ENCODE assay signal across 9 cellular contexts in the genomic region with DNA sequence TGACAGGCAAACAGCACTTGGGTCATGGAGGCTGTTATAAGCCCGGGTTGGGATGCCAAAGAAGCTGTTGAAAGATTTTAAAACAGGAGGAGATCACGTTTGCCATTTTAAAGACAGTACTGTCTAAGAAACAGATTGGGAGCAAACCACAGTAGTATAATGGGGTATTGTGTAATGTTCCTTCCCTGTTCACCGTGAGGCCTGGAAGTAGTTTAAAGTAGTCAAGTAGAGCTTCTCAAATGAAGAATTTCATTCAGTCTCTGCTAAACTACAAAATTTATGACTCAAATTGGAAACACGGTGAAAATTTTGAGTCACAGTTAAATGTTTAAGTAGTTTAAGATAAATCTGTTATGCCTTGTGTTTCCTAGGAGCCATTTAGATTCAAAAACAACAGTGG. TPM values are rescaled to one million over a fixed set of nuclear protein-coding genes. Genes with fewer than 3 reads are reported as not detected.
DNase-seq lines count a peak whose midpoint lies in the region; ATAC-seq, FAIRE-seq and TF ChIP-seq lines count a peak whose summit lies in the region.
"Had no signal": no experiment of that assay in that cellular context is flagged by ENCODE, and none has a peak within 500 bp of the region (broad histone marks: within the 10 kb centered on the region; RNA-seq: fewer than 3 reads in every experiment).

No MANE protein-coding gene starts in this region.

- no peaks in the 10 kb centered on the region for H3K27me3 Mint-ChIP-seq in CD4-positive, alpha-beta T cell

- intact Hi-C loops in CD4-positive, alpha-beta T cell (cut with DNase I, micrococcal nuclease), result no loop called here
- intact Hi-C loops in pancreas (cut with DNase I), result no loop called here

- ATAC-seq in CD4-positive, alpha-beta T cell (ENCODE audit: poor library complexity), result no peak
- ATAC-seq in pancreas (peak in 3 of 4 donors; percentile 33 to 47 (median 38)), HG02938 (IDR thresholded peaks at IDR 0.05; ENCODE audit: unreplicated experiment) (no peak), left lobe of liver (no peak)

- no peak for TF ChIP-seq CTCF in CD4-positive, alpha-beta T cell (IDR thresholded peaks at IDR 0.05)
- no peak for TF ChIP-seq CTCF in pancreas (IDR thresholded peaks at IDR 0.05)

- H3K36me3 Mint-ChIP-seq in CD4-positive, alpha-beta T cell (ENCODE audit: low read depth), result peaks cover 62% of the 10 kb centered on the region

- peaks cover 48% of the 10 kb centered on the region for H3K4me1 Mint-ChIP-seq in CD4-positive, alpha-beta T cell (ENCODE audit: low read depth)

- POLR2A ChIA-PET in CD4-positive, alpha-beta T cell (lab: Charles Lee), result interaction anchor here (2.3 kb wide), 1 partner anchor 37 kb away, joined by 6 read pairs; no protein-coding TSS in a partner anchor

- no peak overlapping the region for H3K4me3 Mint-ChIP-seq in CD4-positive, alpha-beta T cell

- no peak overlapping the region for H3K4me3 ChIP-seq in pancreas

- peak overlapping the region; percentile 9 for H3K27ac Mint-ChIP-seq in CD4-positive, alpha-beta T cell

- peaks cover 0 to 14% (median 0%) of the 10 kb centered on the region in 3 donors for H3K4me1 ChIP-seq in pancreas

- CTCF ChIA-PET in CD4-positive, alpha-beta T cell (lab: Charles Lee), result interaction anchor here (0.6 kb wide), 1 partner anchor 1763 kb away, joined by 3 read pairs; no protein-coding TSS in a partner anchor

- peaks cover 0 to 10% (median 0%) of the 10 kb centered on the region in 3 donors for H3K36me3 ChIP-seq in pancreas

- H3K9me3 ChIP-seq in CD4-positive, alpha-beta T cell (ENCODE audit: control insufficient read depth, low read length), result no peaks in the 10 kb centered on the region
- no peaks in the 10 kb centered on the region for H3K9me3 ChIP-seq in pancreas

- no peak overlapping the region for H3K27ac ChIP-seq in CD4-positive, alpha-beta T cell (ENCODE audit: low read depth, low read length)
- no peak overlapping the region for H3K27ac ChIP-seq in pancreas

- 49 to 60% methylated on average over 4 of the region's 4 CpGs for WGBS in pancreas, 2 donors

- DNase-seq in CD4-positive, alpha-beta T cell, result no peak
- DNase-seq in OCI-M1 (lab: John Stamatoyannopoulos, UW) (peak; percentile 36), epidermal melanocyte (ENCODE audit: insufficient read length, low spot score) (peak; percentile 51), pancreas (no peak), left lobe of liver (ENCODE audit: low spot score) (no peak), NCI-H2081 treated with DMSO at 0.1 percent for 48 hours (lab: John Stamatoyannopoulos, UW) (no peak)
- no peak for DNase-seq in central memory CD4-positive, alpha-beta T cell
- DNase-seq: NCI-H1092 treated with DMSO at 0.1 percent for 48 hours had no signal

- H3K9me3 Mint-ChIP-seq in CD4-positive, alpha-beta T cell, result no peaks in the 10 kb centered on the region

- no peaks in the 10 kb centered on the region for H3K27me3 ChIP-seq in CD4-positive, alpha-beta T cell (ENCODE audit: control insufficient read depth, insufficient read depth, low read length)
- H3K27me3 ChIP-seq in pancreas, result no peaks in the 10 kb centered on the region

- no peak for FAIRE-seq in pancreas (lab: Jason Lieb, UNC)

RNA-seq across cellular contexts. Expression of a gene that starts 35.8 kb away (rescaled TPM):
- total RNA-seq in CD4-positive, alpha-beta T cell, result 100 to 1,000 TPM; 113 to 117 TPM
- total RNA-seq in pancreas (10 to 100 TPM; 35.0 to 79.7 (median 60.3) TPM), left lobe of liver (118 TPM)
- 10 to 100 TPM; 16.3 to 36.7 TPM for polyA plus RNA-seq in pancreas

Comparison
In these comparisons a context has a peak if more than half of its experiments do, and no peak if none do; other contexts are left out.
1. ATAC-seq: peak in pancreas (3 of 4); none in CD4-positive, alpha-beta T cell (single experiment), HG02938 (single experiment) and left lobe of liver (single experiment).
2. DNase-seq: peak in OCI-M1 (single experiment) and epidermal melanocyte (single experiment); none in CD4-positive, alpha-beta T cell (0 of 10), pancreas (0 of 6), left lobe of liver (single experiment), NCI-H2081 treated with DMSO at 0.1 percent for 48 hours (single experiment) and central memory CD4-positive, alpha-beta T cell (single experiment).